Comparison of ENCODE assay signal across 20 cellular contexts in genomic region chr11:128146926-128147605, GRCh38.
DNase-seq lines count a peak whose midpoint lies in the region; ATAC-seq and TF ChIP-seq lines count a peak whose summit lies in the region.
"Had no signal": no experiment of that assay in that cellular context is flagged by ENCODE, and none has a peak within 500 bp of the region (broad histone marks: within the 10 kb centered on the region; RNA-seq: fewer than 3 reads in every experiment).

No MANE protein-coding gene starts in this region.

- H3K27me3 ChIP-seq in SK-N-SH (ENCODE audit: insufficient read depth) (no peaks in the 10 kb centered on the region), MM.1S (replicated peaks; ENCODE audit: insufficient read depth, low read length) (no peaks in the 10 kb centered on the region)
- H3K27me3 ChIP-seq: neutrophil, tibial nerve had no signal

- ATAC-seq in SK-N-SH treated with all-trans-retinoic acid at 6 μM for 48 hours = peak; percentile 69
- ATAC-seq: stimulated activated effector memory CD8-positive, alpha-beta T cell treated with anti-CD3 and anti-CD28 coated beads, Interleukin-12 subunit alpha, Interleukin-12 subunit beta, amount 100 ng/mL, for 72 hours had no signal

- 57% methylated on average over 5 of the region's 5 CpGs for WGBS in SK-N-SH (ENCODE audit: low lambda C conversion rate)

- no peaks in the 10 kb centered on the region for H3K36me3 ChIP-seq in SK-N-SH (replicated peaks in 1 of 2; ENCODE audit: control insufficient read depth in 1 of 2, insufficient read depth in 2 of 2, low read length in 1 of 2)
- no peaks in the 10 kb centered on the region for H3K36me3 ChIP-seq in MM.1S (replicated peaks; ENCODE audit: insufficient read depth, low read length)
- H3K36me3 ChIP-seq: neutrophil, tibial nerve had no signal

- TF ChIP-seq CTCF in SK-N-SH (IDR thresholded peaks at IDR 0.05) = no peak
- TF ChIP-seq CTCF in VCaP (conservative IDR thresholded peaks at IDR 0.05) = no peak
- TF ChIP-seq CTCF in fibroblast of mammary gland (conservative IDR thresholded peaks at IDR 0.05; ENCODE audit: control insufficient read depth, insufficient read depth, low read depth, low read length) = no peak
- TF ChIP-seq CTCF in MM.1S (IDR thresholded peaks at IDR 0.05; ENCODE audit: low read length) = no peak

- H3K4me3 ChIP-seq in SK-N-SH (ENCODE audit: low read depth in 2 of 2, low read length in 1 of 2) = no peak overlapping the region
- no peak overlapping the region for H3K4me3 ChIP-seq in fibroblast of mammary gland (ENCODE audit: control insufficient read depth, low read depth, low read length)
- no peak overlapping the region for H3K4me3 ChIP-seq in MM.1S (ENCODE audit: low read length)
- H3K4me3 ChIP-seq: tibial nerve had no signal

- POLR2A ChIA-PET in SK-N-SH (lab: Yijun Ruan, JAX) = no interaction called here

- H3F3A ChIP-seq in SK-N-SH (replicated peaks; ENCODE audit: insufficient read depth) (no peaks in the 10 kb centered on the region), MM.1S (ENCODE audit: insufficient read depth, low read length) (no peaks in the 10 kb centered on the region)

- CTCF ChIA-PET in SK-N-SH (lab: Yijun Ruan, JAX) = interaction anchor here (1.2 to 3.9 kb wide), 4 partner anchors 11 to 684 kb away, joined by 3 to 68 read pairs (median 6); no protein-coding TSS in a partner anchor

- TF ChIP-seq EP300 in SK-N-SH (IDR thresholded peaks at IDR 0.05; ENCODE audit: borderline replicate concordance in 1 of 2, low read depth in 1 of 2, low read length in 1 of 2) = no peak

- peaks cover 0 to 2% of the 10 kb centered on the region in 2 experiments; a peak in 1 of 4 replicates for H3K4me1 ChIP-seq in SK-N-SH (ENCODE audit: control insufficient read depth in 1 of 2, insufficient read depth in 2 of 2, low read depth in 1 of 2, low read length in 1 of 2)
- H3K4me1 ChIP-seq in MM.1S (ENCODE audit: low read length) = no peaks in the 10 kb centered on the region
- H3K4me1 ChIP-seq: tibial nerve had no signal

- no peaks in the 10 kb centered on the region for H3K9me2 ChIP-seq in SK-N-SH
- no peaks in the 10 kb centered on the region for H3K9me2 ChIP-seq in MM.1S (replicated peaks; ENCODE audit: insufficient read depth, low read length)

- TF ChIP-seq RAD21 in SK-N-SH (IDR thresholded peaks at IDR 0.05; ENCODE audit: low read length) = no peak

- H2AFZ ChIP-seq in SK-N-SH (ENCODE audit: low read depth) (no peak overlapping the region; the same call in 1 of the 2 replicates), MM.1S (ENCODE audit: low read length) (no peak overlapping the region)

- no peak overlapping the region for H3K9ac ChIP-seq in SK-N-SH
- no peak overlapping the region for H3K9ac ChIP-seq in MM.1S (ENCODE audit: low read length)

- H3K27ac ChIP-seq in SK-N-SH (ENCODE audit: low read depth in 2 of 2, low read length in 1 of 2) (no peak overlapping the region), VCaP (peak overlapping the region; percentile 86), MM.1S (ENCODE audit: low read length) (no peak overlapping the region)
- H3K27ac ChIP-seq: neutrophil, tibial nerve had no signal

- no peak for DNase-seq in SK-N-SH
- DNase-seq in fibroblast of mammary gland (ENCODE audit: low read depth) = peak; percentile 11
- DNase-seq in NCI-H82 (lab: John Stamatoyannopoulos, UW) = no peak
- DNase-seq in NCI-H2171 (lab: John Stamatoyannopoulos, UW) = no peak
- no peak for DNase-seq in MM.1S
- no peak for DNase-seq in SW 1271 (lab: John Stamatoyannopoulos, UW)
- DNase-seq: activated CD4-positive, alpha-beta T cell treated with anti-CD3 and anti-CD28 coated beads, Interleukin-2, amount 50 U/mL, for 1 hour; activated T-cell treated with anti-CD3 and anti-CD28 coated beads for 4 hours; CD4-positive, alpha-beta T cell; cerebellar nuclear complex; EL; immature natural killer cell; Karpas-422; NCI-H2029; SIG-M5 had no signal

- no peaks in the 10 kb centered on the region; the same call in 1 of the 2 replicates for H3K9me3 ChIP-seq in SK-N-SH
- H3K9me3 ChIP-seq in MM.1S (replicated peaks; ENCODE audit: insufficient read depth, low read length) = no peaks in the 10 kb centered on the region
- H3K9me3 ChIP-seq: neutrophil, tibial nerve had no signal

- no peak overlapping the region for H3K4me2 ChIP-seq in SK-N-SH
- H3K4me2 ChIP-seq in MM.1S (ENCODE audit: low read depth, low read length) = no peak overlapping the region

- H3K79me2 ChIP-seq in SK-N-SH (ENCODE audit: insufficient read depth) (no peaks in the 10 kb centered on the region), MM.1S (ENCODE audit: low read length) (no peaks in the 10 kb centered on the region)

- H4K20me1 ChIP-seq in SK-N-SH (ENCODE audit: insufficient read depth) = no peaks in the 10 kb centered on the region
- no peaks in the 10 kb centered on the region for H4K20me1 ChIP-seq in MM.1S (ENCODE audit: insufficient read depth, low read length)

TF ChIP-seq in SK-N-SH treated with all-trans-retinoic acid at 6 μM for 48 hours, 23 proteins besides CTCF, POLR2A, EP300 and RAD21:
- no peak for TF ChIP-seq ARNTL (CRISPR knock-in tag; IDR thresholded peaks at IDR 0.05; ENCODE audit: borderline replicate concordance, low read depth)

TF ChIP-seq in SK-N-SH, 30 proteins besides CTCF, POLR2A, EP300 and RAD21:
- no peak for TF ChIP-seq USF2 (IDR thresholded peaks at IDR 0.05; ENCODE audit: borderline replicate concordance, low read depth, low read length)
- no peak for TF ChIP-seq FOSL2 (IDR thresholded peaks at IDR 0.05; ENCODE audit: borderline replicate concordance, low read depth)
- TF ChIP-seq TEAD4 (IDR thresholded peaks at IDR 0.05; ENCODE audit: borderline replicate concordance, insufficient read depth) = no peak
- TF ChIP-seq USF1 (IDR thresholded peaks at IDR 0.05; ENCODE audit: borderline replicate concordance, low read depth) = no peak
- TF ChIP-seq FOXM1 (IDR thresholded peaks at IDR 0.05; ENCODE audit: low read depth) = no peak
- TF ChIP-seq MXI1 (IDR thresholded peaks at IDR 0.05; ENCODE audit: low read depth, low read length) = no peak
- TF ChIP-seq SIN3A (IDR thresholded peaks at IDR 0.05; ENCODE audit: borderline replicate concordance, low read depth, low read length) = no peak
- no peak for TF ChIP-seq RCOR1 (IDR thresholded peaks at IDR 0.05; ENCODE audit: low read length)
- no peak for TF ChIP-seq NFIC (IDR thresholded peaks at IDR 0.05; ENCODE audit: borderline replicate concordance)
- no peak for TF ChIP-seq NRF1 (IDR thresholded peaks at IDR 0.05; ENCODE audit: low read depth, low read length)
- TF ChIP-seq TAF1 (IDR thresholded peaks at IDR 0.05; ENCODE audit: borderline replicate concordance, low read depth, low read length) = no peak
